ENCODE assay signal across 1 cellular context in the genomic region with DNA sequence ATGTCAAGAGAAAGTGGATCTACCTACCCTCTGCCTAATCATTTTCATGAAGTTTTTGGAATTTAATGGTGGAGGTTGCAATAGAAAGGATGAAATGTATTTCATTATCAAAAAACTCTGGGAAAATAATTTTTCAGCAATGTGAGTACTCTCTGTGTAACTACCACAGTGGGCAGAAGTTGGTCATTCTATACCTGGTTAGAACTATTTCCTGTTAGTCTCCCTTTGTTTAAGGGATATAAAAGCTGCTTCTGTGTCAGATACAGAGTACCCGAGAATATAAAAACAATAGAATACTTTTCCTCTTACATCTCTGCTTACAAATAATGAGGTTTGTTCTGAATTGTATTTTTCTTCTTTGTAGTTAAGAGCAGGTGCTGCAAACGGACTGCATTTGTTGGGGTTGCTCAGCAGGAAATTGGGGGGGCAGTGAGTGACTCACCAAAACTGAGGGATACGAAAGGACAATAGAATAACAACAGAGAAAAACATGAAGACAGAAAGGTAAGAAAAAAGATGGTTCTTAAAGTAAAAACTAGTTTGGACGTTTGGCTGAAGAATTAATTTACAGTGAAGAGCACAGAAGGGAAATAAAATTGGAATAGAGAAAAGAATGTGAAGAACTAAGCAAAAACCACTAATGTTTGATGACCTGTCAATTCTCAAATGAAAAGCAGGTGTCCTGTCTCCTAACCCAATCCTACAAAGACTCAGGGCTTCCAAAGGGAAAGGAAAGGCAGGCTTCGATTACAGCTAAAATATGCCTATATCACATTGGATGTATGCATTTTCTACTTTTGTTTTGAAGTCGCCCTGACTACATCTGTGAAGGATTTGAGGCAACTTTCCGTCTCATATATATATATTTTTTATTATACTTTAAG.
A peak's percentile ranks its signal among the peaks of the same experiment; 100 is the strongest.
TF ChIP-seq lines count a peak whose summit lies in the region.

No MANE protein-coding gene starts in this region.

TF ChIP-seq in SK-N-SH, 30 proteins besides CTCF, POLR2A, EP300 and RAD21 (continued from another document):
- TF ChIP-seq IRF3 (IDR thresholded peaks at IDR 0.05; ENCODE audit: low read depth, low read length) (no peak), FOXJ3 (CRISPR knock-in tag; IDR thresholded peaks at IDR 0.05) (no peak), NFIC (IDR thresholded peaks at IDR 0.05; ENCODE audit: borderline replicate concordance) (peak; percentile 63; the same call in 1 of the 2 replicates), MAX (IDR thresholded peaks at IDR 0.05; ENCODE audit: low read depth) (no peak; the same call in 1 of the 2 replicates), TCF12 (IDR thresholded peaks at IDR 0.05) (peak; percentile 96), USF1 (IDR thresholded peaks at IDR 0.05; ENCODE audit: borderline replicate concordance, low read depth) (0 out of 2 replicates have a peak, but pooled peaks have one; percentile 18), PBX3 (IDR thresholded peaks at IDR 0.05) (peak; percentile 94), NRF1 (IDR thresholded peaks at IDR 0.05; ENCODE audit: low read depth, low read length) (no peak), MXI1 (IDR thresholded peaks at IDR 0.05; ENCODE audit: low read depth, low read length) (no peak), SMC3 (IDR thresholded peaks at IDR 0.05; ENCODE audit: low read depth, low read length) (no peak), POLR2AphosphoS5 (IDR thresholded peaks at IDR 0.05; ENCODE audit: low read depth, low read length) (peak; percentile 44), RXRA (IDR thresholded peaks at IDR 0.05; ENCODE audit: borderline replicate concordance, low read depth) (peak; percentile 70; the same call in 1 of the 2 replicates)
TF ChIP-seq in SK-N-SH: peak in this region for 9.
